ENCODE assay signal across 12 cellular contexts in genomic region chr1:85607126-85607912, GRCh38. TPM values are rescaled to one million over a fixed set of nuclear protein-coding genes. Genes with fewer than 3 reads are reported as not detected.
DNase-seq lines count a peak whose midpoint lies in the region; ATAC-seq and TF ChIP-seq lines count a peak whose summit lies in the region.
"Had no signal": no experiment of that assay in that cellular context is flagged by ENCODE, and none has a peak within 500 bp of the region (broad histone marks: within the 10 kb centered on the region; RNA-seq: fewer than 3 reads in every experiment).

No MANE protein-coding gene starts in this region.

- CTCF ChIA-PET in activated CD4-positive, alpha-beta T cell treated with anti-CD3 and anti-CD28 coated beads for 36 hours (lab: Charles Lee): no interaction called here

- DNase-seq in GM03348 (ENCODE audit: low spot score) (peak; percentile 91), RWPE2 (ENCODE audit: low spot score) (peak; percentile 95), fibroblast of lung (ENCODE audit: low read depth in 2 of 2) (peak; percentile 90 to 100), omental fat pad (ENCODE audit: low spot score) (no peak), ureter (ENCODE audit: low spot score) (no peak), KBM-7 (no peak), C1 segment of cervical spinal cord (lab: John Stamatoyannopoulos, UW) (no peak)
- DNase-seq in activated CD4-positive, alpha-beta T cell treated with anti-CD3 and anti-CD28 coated beads for 36 hours: no peak
- DNase-seq: NCI-H1436 had no signal

- intact Hi-C loops in activated CD4-positive, alpha-beta T cell treated with anti-CD3 and anti-CD28 coated beads for 36 hours (cut with DNase I, micrococcal nuclease): no loop called here

- H3K4me2 ChIP-seq in fibroblast of lung (ENCODE audit: extremely low read depth, insufficient read depth, low read length): peak overlapping the region; percentile 67

- no peaks in the 10 kb centered on the region for H3K27me3 ChIP-seq in RWPE2 (ENCODE audit: insufficient read depth, poor library complexity, severe bottlenecking)
- no peaks in the 10 kb centered on the region for H3K27me3 ChIP-seq in fibroblast of lung (ENCODE audit: control insufficient read depth, insufficient read depth, low read length)

- H3K9me3 ChIP-seq in RWPE2 (ENCODE audit: severe bottlenecking) (no peaks in the 10 kb centered on the region), fibroblast of lung (ENCODE audit: control insufficient read depth, insufficient read depth, low read depth, low read length) (no peaks in the 10 kb centered on the region)
- H3K9me3 ChIP-seq: prostate gland had no signal

- H3K4me1 Mint-ChIP-seq in activated CD4-positive, alpha-beta T cell treated with anti-CD3 and anti-CD28 coated beads for 36 hours: no peaks in the 10 kb centered on the region
- H3K4me1 Mint-ChIP-seq: central memory CD8-positive, alpha-beta T cell had no signal

- H3K27ac Mint-ChIP-seq in activated CD4-positive, alpha-beta T cell treated with anti-CD3 and anti-CD28 coated beads for 36 hours: no peak overlapping the region

- no peaks in the 10 kb centered on the region for H4K20me1 ChIP-seq in fibroblast of lung (ENCODE audit: control insufficient read depth, extremely low read depth, insufficient read depth, low read length)

- TF ChIP-seq CTCF in RWPE2 (IDR thresholded peaks at IDR 0.05; ENCODE audit: poor library complexity, severe bottlenecking): no peak
- TF ChIP-seq CTCF in fibroblast of lung (conservative IDR thresholded peaks at IDR 0.05 in 1 of 2, IDR thresholded peaks at IDR 0.05 in 1 of 2; ENCODE audit: low read depth in 1 of 2, low read length in 2 of 2): no peak
- no peak for TF ChIP-seq CTCF in omental fat pad (IDR thresholded peaks at IDR 0.05)

- H3K4me1 ChIP-seq in RWPE2 (ENCODE audit: insufficient read depth, poor library complexity, severe bottlenecking) (peaks cover 32% of the 10 kb centered on the region), fibroblast of lung (ENCODE audit: control insufficient read depth, extremely low read depth, insufficient read depth, low read length) (peaks cover 40% of the 10 kb centered on the region)
- H3K4me1 ChIP-seq: prostate gland had no signal

- H3K27me3 Mint-ChIP-seq in activated CD4-positive, alpha-beta T cell treated with anti-CD3 and anti-CD28 coated beads for 36 hours: no peaks in the 10 kb centered on the region

- H3K9ac ChIP-seq in fibroblast of lung (ENCODE audit: insufficient read depth, low read length): peak overlapping the region; percentile 49

- H3K27ac ChIP-seq in RWPE2 (ENCODE audit: poor library complexity, severe bottlenecking) (peak overlapping the region; percentile 95), fibroblast of lung (ENCODE audit: insufficient read depth, low read length) (peak overlapping the region; percentile 89)
- H3K27ac ChIP-seq: prostate gland had no signal

- H3K79me2 ChIP-seq in fibroblast of lung (ENCODE audit: control insufficient read depth, insufficient read depth, low read length): no peaks in the 10 kb centered on the region

- H3K4me3 ChIP-seq in RWPE2 (ENCODE audit: severe bottlenecking) (no peak overlapping the region), fibroblast of lung (replicated peaks in 1 of 4; ENCODE audit: control extremely low read depth in 1 of 4, insufficient read depth in 1 of 4, low read depth in 3 of 4, low read length in 4 of 4) (no peak overlapping the region)
- H3K4me3 ChIP-seq: GM12878, prostate gland had no signal

- H2AFZ ChIP-seq in fibroblast of lung (ENCODE audit: low read length): no peak overlapping the region

- no peaks in the 10 kb centered on the region for H3K36me3 ChIP-seq in RWPE2 (ENCODE audit: low read depth)
- H3K36me3 ChIP-seq in fibroblast of lung (ENCODE audit: control insufficient read depth, insufficient read depth, low read length): no peaks in the 10 kb centered on the region
- H3K36me3 ChIP-seq: prostate gland had no signal

- no peak overlapping the region for H3K4me3 Mint-ChIP-seq in activated CD4-positive, alpha-beta T cell treated with anti-CD3 and anti-CD28 coated beads for 36 hours
- H3K4me3 Mint-ChIP-seq: central memory CD8-positive, alpha-beta T cell had no signal

- H3K36me3 Mint-ChIP-seq in activated CD4-positive, alpha-beta T cell treated with anti-CD3 and anti-CD28 coated beads for 36 hours (ENCODE audit: low read depth): no peaks in the 10 kb centered on the region

- in situ Hi-C loops in KBM-7 (cut with MboI; ENCODE audit: low pct_unique_long_range_greater_than_20kb, low sequenced_read_pairs): no loop called here

- H3K9me3 Mint-ChIP-seq in activated CD4-positive, alpha-beta T cell treated with anti-CD3 and anti-CD28 coated beads for 36 hours (ENCODE audit: low read depth): no peaks in the 10 kb centered on the region
- H3K9me3 Mint-ChIP-seq: central memory CD8-positive, alpha-beta T cell had no signal

- POLR2A ChIA-PET in activated CD4-positive, alpha-beta T cell treated with anti-CD3 and anti-CD28 coated beads for 36 hours (lab: Charles Lee): no interaction called here

- ATAC-seq in RWPE2 (ENCODE audit: low read depth) (peak; percentile 85), omental fat pad (ENCODE audit: low FRiP score) (peak; percentile 37)
- ATAC-seq in activated CD4-positive, alpha-beta T cell treated with anti-CD3 and anti-CD28 coated beads for 36 hours: no peak
- ATAC-seq: GM12878 had no signal

RNA-seq across cellular contexts. Expression of gene CCN1, which starts 26.8 kb away (rescaled TPM):
- total RNA-seq in fibroblast of lung (48.5 and 146 TPM in 2 replicates), omental fat pad (100 to 1,000 TPM; 125 to 195 (median 175) TPM), ureter (25.5 TPM)
- polyA plus RNA-seq in fibroblast of lung: 531 and 635 TPM in 2 replicates
- 570 and 726 TPM in 2 replicates for polyA plus RNA-seq in fibroblast of lung (2012)
- 406 and 477 TPM in 2 replicates for polyA minus RNA-seq in fibroblast of lung (ENCODE audit: low replicate concordance)
- total RNA-seq in activated CD4-positive, alpha-beta T cell treated with anti-CD3 and anti-CD28 coated beads for 36 hours: under 1 TPM; 0.14 to 0.19 TPM

Comparison
In these comparisons a context has a peak if more than half of its experiments do, and no peak if none do; other contexts are left out.
1. DNase-seq: peak in GM03348 (single experiment), RWPE2 (single experiment) and fibroblast of lung (2 of 2); none in omental fat pad (single experiment), activated CD4-positive, alpha-beta T cell treated with anti-CD3 and anti-CD28 coated beads for 36 hours (single experiment), ureter (single experiment), KBM-7 (single experiment) and C1 segment of cervical spinal cord (0 of 14).
2. RNA of gene CCN1, which starts 26.8 kb away (total RNA-seq): 125 to 195 TPM in omental fat pad, 48.5 to 146 TPM in fibroblast of lung and 25.5 TPM in ureter (single experiment); 0.14 to 0.19 TPM in activated CD4-positive, alpha-beta T cell treated with anti-CD3 and anti-CD28 coated beads for 36 hours; every median in the first group is over 10 times any median in the second.